ENCODE assay signal across 29 cellular contexts in genomic region chr13:52319876-52320275, GRCh38.
"Had no signal": no experiment of that assay in that cellular context is flagged by ENCODE, and none has a peak within 500 bp of the region (broad histone marks: within the 10 kb centered on the region; RNA-seq: fewer than 3 reads in every experiment).

No MANE protein-coding gene starts in this region.

- FAIRE-seq: TTC549 had no signal

- H3K9me3 ChIP-seq: colonic mucosa, gastroesophageal sphincter, heart right ventricle, testis had no signal

- DNase-seq: activated CD4-positive, alpha-beta T cell treated with anti-CD3 and anti-CD28 coated beads for 4 hours; activated CD8-positive, alpha-beta T cell treated with anti-CD3 and anti-CD28 coated beads for 36 hours; activated naive CD4-positive, alpha-beta T cell treated with Interleukin-2 at 50 U/mL for 16 hours; activated T-cell treated with anti-CD3 and anti-CD28 coated beads, Interleukin-2, amount 50 U/mL, for 1 hour; anterior cingulate cortex; colonic mucosa; endodermal cell; heart right ventricle; immature natural killer cell; kidney glomerular epithelial cell; left ventricle myocardium superior; naive B cell; right cardiac atrium; stimulated activated CD4-positive, alpha-beta T cell treated with anti-CD3 and anti-CD28 coated beads, Interleukin-15, amount 100 ng/mL, for 24 hours; stimulated activated CD4-positive, alpha-beta T cell treated with anti-CD3 and anti-CD28 coated beads, Interleukin-4, amount 100 ng/mL, for 24 hours; testis had no signal

- H3K27ac Mint-ChIP-seq: activated CD8-positive, alpha-beta T cell treated with anti-CD3 and anti-CD28 coated beads for 36 hours; activated T-helper 2 cell treated with anti-CD3 and anti-CD28 coated beads, Interferon-gamma antibody, Interleukin-2, Interleukin-4, amounts not matched to agents 10 μg/mL and 5 μg/mL and 100 μg/mL, durations not matched to agents 14 hours and 24 hours and 36 hours; brain; endodermal cell; immature natural killer cell; memory B cell; naive B cell; neural progenitor cell; progenitor cell of endocrine pancreas; stimulated activated effector memory CD8-positive, alpha-beta T cell treated with anti-CD3 and anti-CD28 coated beads, Interleukin-12 subunit alpha, Interleukin-12 subunit beta, amount 100 ng/mL, for 72 hours; T-helper 2 cell treated with Interferon-gamma antibody and Interleukin-4, amounts not matched to agents 5 μg/mL and 100 μg/mL, for 36 hours; type B pancreatic cell; WTC11 had no signal

- H3K4me3 Mint-ChIP-seq: activated CD8-positive, alpha-beta T cell treated with anti-CD3 and anti-CD28 coated beads for 36 hours; brain; central memory CD8-positive, alpha-beta T cell; endodermal cell; immature natural killer cell; memory B cell; naive B cell; neural progenitor cell; stimulated activated effector memory CD8-positive, alpha-beta T cell treated with anti-CD3 and anti-CD28 coated beads, Interleukin-12 subunit alpha, Interleukin-12 subunit beta, amount 100 ng/mL, for 72 hours; T-helper 2 cell treated with Interferon-gamma antibody and Interleukin-4, amounts not matched to agents 5 μg/mL and 100 μg/mL, for 36 hours; type B pancreatic cell; WTC11 had no signal

- H3K4me1 Mint-ChIP-seq: brain; central memory CD8-positive, alpha-beta T cell; endodermal cell; memory B cell; stimulated activated effector memory CD8-positive, alpha-beta T cell treated with anti-CD3 and anti-CD28 coated beads, Interleukin-12 subunit alpha, Interleukin-12 subunit beta, amount 100 ng/mL, for 72 hours; WTC11 had no signal

- ATAC-seq: activated CD8-positive, alpha-beta T cell treated with anti-CD3 and anti-CD28 coated beads for 36 hours; gastroesophageal sphincter; heart right ventricle; left ventricle myocardium superior; right cardiac atrium; stimulated activated effector memory CD8-positive, alpha-beta T cell treated with anti-CD3 and anti-CD28 coated beads, Interleukin-12 subunit alpha, Interleukin-12 subunit beta, amount 100 ng/mL, for 72 hours; WTC11 had no signal

- H3K4me1 ChIP-seq: colonic mucosa, gastroesophageal sphincter, heart right ventricle, neural progenitor cell, testis had no signal

- H3K36me3 Mint-ChIP-seq: brain; immature natural killer cell; memory B cell; naive B cell; neural progenitor cell; stimulated activated effector memory CD8-positive, alpha-beta T cell treated with anti-CD3 and anti-CD28 coated beads, Interleukin-12 subunit alpha, Interleukin-12 subunit beta, amount 100 ng/mL, for 72 hours; type B pancreatic cell; WTC11 had no signal

- H3K27ac ChIP-seq: colonic mucosa, gastroesophageal sphincter, heart right ventricle, neural progenitor cell, skin epidermis, testis had no signal

- H3K9me3 Mint-ChIP-seq: activated CD8-positive, alpha-beta T cell treated with anti-CD3 and anti-CD28 coated beads for 36 hours; activated T-helper 2 cell treated with anti-CD3 and anti-CD28 coated beads, Interferon-gamma antibody, Interleukin-2, Interleukin-4, amounts not matched to agents 10 μg/mL and 5 μg/mL and 100 μg/mL, durations not matched to agents 14 hours and 24 hours and 36 hours; central memory CD8-positive, alpha-beta T cell; endodermal cell; immature natural killer cell; memory B cell; neural progenitor cell; stimulated activated effector memory CD8-positive, alpha-beta T cell treated with anti-CD3 and anti-CD28 coated beads, Interleukin-12 subunit alpha, Interleukin-12 subunit beta, amount 100 ng/mL, for 72 hours; T-helper 2 cell treated with Interferon-gamma antibody and Interleukin-4, amounts not matched to agents 5 μg/mL and 100 μg/mL, for 36 hours; type B pancreatic cell; WTC11 had no signal

- H3K4me2 ChIP-seq: neural progenitor cell had no signal

- H3K4me3 ChIP-seq: colonic mucosa, gastroesophageal sphincter, heart right ventricle, neural progenitor cell, skin epidermis, testis had no signal
